Comparison of ENCODE assay signal across 1 cellular context in genomic region chr4:98248984-98249383, GRCh38.
TF ChIP-seq lines count a peak whose summit lies in the region.

No MANE protein-coding gene starts in this region.

TF ChIP-seq in GM12878, 131 proteins besides CTCF, POLR2A, EP300 and RAD21:
- TF ChIP-seq NRF1 (conservative IDR thresholded peaks at IDR 0.05; ENCODE audit: low read depth, low read length) (no peak), USF2 (IDR thresholded peaks at IDR 0.05; ENCODE audit: borderline replicate concordance, low read depth, low read length) (no peak), ZBED1 (IDR thresholded peaks at IDR 0.05; ENCODE audit: borderline replicate concordance) (no peak), STAT3 (IDR thresholded peaks at IDR 0.05; ENCODE audit: low read depth, low read length) (no peak), SMAD1 (IDR thresholded peaks at IDR 0.05; ENCODE audit: low read depth, partially characterized antibody) (no peak), ESRRA (IDR thresholded peaks at IDR 0.05; ENCODE audit: low read length) (no peak), ATF2 (IDR thresholded peaks at IDR 0.05; ENCODE audit: low read length) (no peak), RB1 (IDR thresholded peaks at IDR 0.05; ENCODE audit: borderline replicate concordance) (no peak), SIX5 (IDR thresholded peaks at IDR 0.05; ENCODE audit: low read depth, low read length, severe bottlenecking) (no peak)
TF ChIP-seq in GM12878: peak in this region for 0.
